In the genomic region with DNA sequence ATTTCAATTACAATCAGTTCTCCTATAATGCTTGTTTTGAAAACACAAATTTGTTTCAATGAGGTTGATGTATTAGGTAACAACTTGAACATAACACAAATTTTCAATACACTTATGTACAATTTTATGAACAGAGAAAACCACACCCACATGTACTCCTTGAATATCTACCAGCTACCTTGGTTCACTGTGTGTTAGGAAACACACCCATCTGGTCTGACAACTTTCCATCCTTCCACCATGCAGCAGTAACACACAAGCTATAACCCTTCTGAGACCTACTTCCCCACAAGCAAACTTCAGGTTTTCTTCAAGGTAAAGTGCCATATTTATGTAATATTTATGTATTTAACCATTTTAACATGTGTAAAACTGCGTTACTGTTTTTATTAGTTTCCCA, we compare ENCODE assay signal across 14 cellular contexts.
"Had no signal": no experiment of that assay in that cellular context is flagged by ENCODE, and none has a peak within 500 bp of the region (broad histone marks: within the 10 kb centered on the region; RNA-seq: fewer than 3 reads in every experiment).

No MANE protein-coding gene starts in this region.

- DNase-seq: effector memory CD4-positive, alpha-beta T cell; foreskin melanocyte; head of caudate nucleus; hippocampal formation; kidney glomerular epithelial cell; mammary epithelial cell; naive thymus-derived CD8-positive, alpha-beta T cell; sigmoid colon; stimulated activated CD4-positive, alpha-beta T cell treated with anti-CD3 and anti-CD28 coated beads, Interleukin-2, amount 100 ng/mL, for 48 hours; stimulated activated naive CD4-positive, alpha-beta T cell treated with Interleukin-2 at 50 U/mL for 16 hours had no signal

- H3K4me3 Mint-ChIP-seq: naive thymus-derived CD8-positive, alpha-beta T cell had no signal

- H3K27ac ChIP-seq: neutrophil, right atrium auricular region, sigmoid colon, skin epidermis had no signal

- H3K4me3 ChIP-seq: right atrium auricular region, sigmoid colon, skin epidermis had no signal

- H3K9me3 ChIP-seq: neutrophil, right atrium auricular region, sigmoid colon had no signal

- H3K27me3 Mint-ChIP-seq: naive thymus-derived CD8-positive, alpha-beta T cell had no signal

- H3K27ac Mint-ChIP-seq: naive thymus-derived CD8-positive, alpha-beta T cell had no signal

- H3K27me3 ChIP-seq: neutrophil, right atrium auricular region, sigmoid colon had no signal

- ATAC-seq: left lobe of liver; naive thymus-derived CD8-positive, alpha-beta T cell had no signal

- H3K4me1 Mint-ChIP-seq: naive thymus-derived CD8-positive, alpha-beta T cell had no signal

- H3K4me1 ChIP-seq: right atrium auricular region, sigmoid colon had no signal

- H3K36me3 ChIP-seq: neutrophil had no signal
